ENCODE assay signal across 23 cellular contexts in genomic region chr22:30406400-30406799, GRCh38. TPM values are rescaled to one million over a fixed set of nuclear protein-coding genes. Genes with fewer than 3 reads are reported as not detected.
DNase-seq lines count a peak whose midpoint lies in the region; ATAC-seq, FAIRE-seq and TF ChIP-seq lines count a peak whose summit lies in the region.
"Had no signal": no experiment of that assay in that cellular context is flagged by ENCODE, and none has a peak within 500 bp of the region (broad histone marks: within the 10 kb centered on the region; RNA-seq: fewer than 3 reads in every experiment).

No MANE protein-coding gene starts in this region.

- in situ Hi-C loops in GM12878 (cut with MboI), result no loop called here

- no peak for TF ChIP-seq POLR2A in GM12878 (IDR thresholded peaks at IDR 0.05; ENCODE audit: low read depth, low read length)

- H2AFZ ChIP-seq in GM12878 (ENCODE audit: control insufficient read depth, low read depth, low read length), result no peak overlapping the region
- H2AFZ ChIP-seq: GM23338 had no signal

- WGBS in GM12878 (ENCODE audit: insufficient coverage, insufficient replicate concordance, low lambda C conversion rate, missing lambda C conversion rate), result 98% methylated on average over 5 of the region's 6 CpGs

- CTCF ChIA-PET in A673 (lab: Charles Lee) (no interaction called here), GM12878 (lab: Yijun Ruan, JAX) (interaction anchor here (0.6 to 2.7 kb wide), 6 partner anchors 11 to 294 kb away, joined by 3 to 12 read pairs (median 3); partner anchors contain the start of gene RNF215)

- H3K4me3 ChIP-seq in A673 (ENCODE audit: low read depth, low read length, poor library complexity, severe bottlenecking) (no peak overlapping the region), GM12878 (no peak overlapping the region), H7 (ENCODE audit: insufficient read depth, low read depth, low read length) (no peak overlapping the region)
- H3K4me3 ChIP-seq: BLaER1 treated with 17β-estradiol and CSF1 and Interleukin-3, amounts not matched to agents 10 nM and 100 nM; GM23338; HAP-1 had no signal

- POLR2A ChIA-PET in A673 (lab: Charles Lee; ENCODE audit: low non-redundant PET), result interaction anchor here (0.5 kb wide), 1 partner anchor 11 kb away, joined by 4 read pairs; no protein-coding TSS in a partner anchor
- POLR2A ChIA-PET in GM12878 (lab: Charles Lee), result interaction anchor here (0.9 to 2.9 kb wide), 2 partner anchors 14 to 16 kb away, joined by 3 to 10 read pairs; no protein-coding TSS in a partner anchor

- intact Hi-C loops in A673 (cut with micrococcal nuclease; ENCODE audit: unreplicated experiment) (loop anchor here (10.0 kb wide), 1 partner anchor 62 kb away; no protein-coding TSS in a partner anchor), GM12878 (cut with micrococcal nuclease; ENCODE audit: unreplicated experiment) (no loop called here)

- H3K27ac Mint-ChIP-seq in nephron progenitor cell, result peak overlapping the region; percentile 65
- H3K27ac Mint-ChIP-seq: CD14-positive monocyte, GM23338 had no signal

- ATAC-seq in GM12878 (no peak), GM21515 (IDR thresholded peaks at IDR 0.05; ENCODE audit: unreplicated experiment) (no peak)
- ATAC-seq: GM23338 had no signal

- no peaks in the 10 kb centered on the region for H4K20me1 ChIP-seq in GM12878 (ENCODE audit: control insufficient read depth, insufficient read depth)

- no peaks in the 10 kb centered on the region for H3K4me1 ChIP-seq in A673 (ENCODE audit: insufficient read depth, low read length, poor library complexity, severe bottlenecking)
- H3K4me1 ChIP-seq in GM12878 (ENCODE audit: control insufficient read depth, insufficient read depth, low read length), result 0 out of 2 replicates have a peak, but pooled peaks cover 5% of the 10 kb centered on the region
- H3K4me1 ChIP-seq: BE2C, HAP-1 had no signal

- no peak for TF ChIP-seq RAD21 in GM12878 (IDR thresholded peaks at IDR 0.05; ENCODE audit: insufficient read depth, low read depth, low read length)

- H3K9ac ChIP-seq in GM12878 (ENCODE audit: control insufficient read depth, insufficient read depth, low read length), result no peak overlapping the region
- H3K9ac ChIP-seq: BLaER1 treated with 17β-estradiol and CSF1 and Interleukin-3, amounts not matched to agents 10 nM and 100 nM had no signal

- peaks cover 35% of the 10 kb centered on the region for H3K4me1 Mint-ChIP-seq in nephron progenitor cell
- H3K4me1 Mint-ChIP-seq: CD14-positive monocyte; CD8-positive, alpha-beta memory T cell had no signal

- no peak for DNase-seq in A673 (ENCODE audit: low spot score)
- DNase-seq in D341Med (ENCODE audit: low spot score), result peak; percentile 66
- no peak for DNase-seq in GM12878 (ENCODE audit: low read depth, low spot score)
- DNase-seq in nephron progenitor cell, result no peak
- no peak for DNase-seq in NCI-H345 (lab: John Stamatoyannopoulos, UW)
- DNase-seq in A172 (ENCODE audit: low spot score), result no peak
- no peak for DNase-seq in H7
- DNase-seq: ACHN; AML-193; BE2C; CD4-positive, alpha-beta T cell; CD8-positive, alpha-beta memory T cell; DMS53; DMS79 treated with DMSO at 0.1 percent for 48 hours; GF-D8; HFFc6 had no signal

- H3K4me2 ChIP-seq in GM12878 (ENCODE audit: control insufficient read depth, insufficient read depth), result no peak overlapping the region
- H3K4me2 ChIP-seq: BLaER1 treated with 17β-estradiol and CSF1 and Interleukin-3, amounts not matched to agents 10 nM and 100 nM; GM23338 had no signal

- H3K36me3 ChIP-seq in A673 (ENCODE audit: insufficient read depth, low read length, poor library complexity, severe bottlenecking) (peaks cover 27% of the 10 kb centered on the region), GM12878 (ENCODE audit: control insufficient read depth in 2 of 2, insufficient read depth in 2 of 2, low read length in 1 of 2) (no peaks in the 10 kb centered on the region; a peak in 1 of 4 replicates), H7 (replicated peaks; ENCODE audit: control insufficient read depth, insufficient read depth, low read length) (peaks cover 6% of the 10 kb centered on the region)
- H3K36me3 ChIP-seq: BE2C had no signal

- no peak for TF ChIP-seq EP300 in GM12878 (IDR thresholded peaks at IDR 0.05; ENCODE audit: borderline replicate concordance in 1 of 2, control insufficient read depth in 1 of 2, low read depth in 2 of 2, low read length in 2 of 2)

- TF ChIP-seq CTCF in A673 (conservative IDR thresholded peaks at IDR 0.05; ENCODE audit: low read depth, low read length), result no peak
- TF ChIP-seq CTCF in GM12878 (IDR thresholded peaks at IDR 0.05 in 2 of 3, conservative IDR thresholded peaks at IDR 0.05 in 1 of 3; ENCODE audit: control insufficient read depth in 2 of 3, extremely low read depth in 1 of 3, insufficient read depth in 1 of 3, low read depth in 3 of 3, low read length in 3 of 3), result no peak
- TF ChIP-seq CTCF in nephron progenitor cell (IDR thresholded peaks at IDR 0.05), result no peak

- no peaks in the 10 kb centered on the region for H3K79me2 ChIP-seq in GM12878 (ENCODE audit: control insufficient read depth, insufficient read depth, low read length)

- BruUV-seq in A673 (replicated peaks; lab: Mats Ljungman, UMichigan), result TSS peak; percentile 9
- BruUV-seq in GM12878 (replicated peaks; lab: Mats Ljungman, UMichigan), result TSS peak; percentile 44

- no peaks in the 10 kb centered on the region for H3K9me3 Mint-ChIP-seq in nephron progenitor cell
- H3K9me3 Mint-ChIP-seq: CD14-positive monocyte; CD4-positive, alpha-beta T cell; CD8-positive, alpha-beta memory T cell; GM23338; HFFc6 had no signal

- H3K27ac ChIP-seq in A673 (ENCODE audit: low read depth, low read length, poor library complexity, severe bottlenecking) (no peak overlapping the region), GM12878 (ENCODE audit: control insufficient read depth, insufficient read depth) (no peak overlapping the region)
- H3K27ac ChIP-seq: BLaER1 treated with 17β-estradiol and CSF1 and Interleukin-3, amounts not matched to agents 10 nM and 100 nM had no signal

- H3K9me3 ChIP-seq in A673 (ENCODE audit: low read depth, low read length, poor library complexity, severe bottlenecking) (no peaks in the 10 kb centered on the region), GM12878 (replicated peaks; ENCODE audit: control insufficient read depth, insufficient read depth, low read length) (no peaks in the 10 kb centered on the region)
- H3K9me3 ChIP-seq: BE2C; BLaER1 treated with 17β-estradiol and CSF1 and Interleukin-3, amounts not matched to agents 10 nM and 100 nM; HAP-1 had no signal

- H3K27me3 Mint-ChIP-seq in nephron progenitor cell (ENCODE audit: low read depth, poor library complexity), result peaks cover 9% of the 10 kb centered on the region
- H3K27me3 Mint-ChIP-seq: CD4-positive, alpha-beta T cell; CD8-positive, alpha-beta memory T cell had no signal

- no peak for FAIRE-seq in GM12878 (lab: Jason Lieb, UNC)
- FAIRE-seq: A204.1, GM12892 had no signal

- H3K36me3 Mint-ChIP-seq in nephron progenitor cell (ENCODE audit: low read depth), result peaks cover 16% of the 10 kb centered on the region
- H3K36me3 Mint-ChIP-seq: CD14-positive monocyte had no signal

- no peak overlapping the region for H3K4me3 Mint-ChIP-seq in nephron progenitor cell
- H3K4me3 Mint-ChIP-seq: CD14-positive monocyte; CD4-positive, alpha-beta T cell; CD8-positive, alpha-beta memory T cell; GM23338; HFFc6 had no signal

- RAD21 ChIA-PET in GM12878 (lab: Charles Lee; ENCODE audit: unreplicated experiment), result no interaction called here

- no peaks in the 10 kb centered on the region for H3K27me3 ChIP-seq in A673 (replicated peaks; ENCODE audit: insufficient read depth, low read depth, low read length, poor library complexity)
- no peaks in the 10 kb centered on the region for H3K27me3 ChIP-seq in GM12878 (replicated peaks in 1 of 2; ENCODE audit: control insufficient read depth in 2 of 2, insufficient read depth in 2 of 2, low read length in 1 of 2)
- H3K27me3 ChIP-seq in H7 (ENCODE audit: control insufficient read depth, insufficient read depth, low read length), result no peaks in the 10 kb centered on the region
- H3K27me3 ChIP-seq: BE2C; BLaER1 treated with 17β-estradiol and CSF1 and Interleukin-3, amounts not matched to agents 10 nM and 100 nM had no signal

- SMC1A ChIA-PET in GM12878 (lab: Charles Lee; ENCODE audit: uncharacterized antibody, unreplicated experiment), result interaction anchor here (1.2 to 1.3 kb wide), 2 partner anchors 8 to 14 kb away, joined by 4 read pairs; no protein-coding TSS in a partner anchor

RNA-seq across cellular contexts. Expression of gene SEC14L2, which starts 9.6 kb away (rescaled TPM):
- total RNA-seq in A673 (2021), result 14.4 and 19.4 TPM in 2 replicates
- total RNA-seq in GM12878 (2013; cell fraction: nucleolus; rRNA removed), result 2.1 and 3.9 TPM in 2 replicates
- 0.28 and 0.76 TPM in 2 replicates for total RNA-seq in GM12878 (2014; rRNA removed)
- 0.28 and 0.45 TPM in 2 replicates for total RNA-seq in GM12878 (2014; rRNA removed; fragmentation: Illumina TruSeq; extraction: Trizol)
- 0.51 and 1.0 TPM in 2 replicates for total RNA-seq in GM12878 (2021)
- polyA plus RNA-seq in GM12878 (2011; ENCODE audit: low read depth), result 0.91 TPM
- polyA plus RNA-seq in GM12878 (2011; rRNA removed), result 0.75 and 0.99 TPM in 2 replicates
- 0.99 and 1.4 TPM in 2 replicates for polyA plus RNA-seq in GM12878 (2011; cell fraction: cytosol; rRNA removed)
- 1.9 and 3.3 TPM in 2 replicates for polyA plus RNA-seq in GM12878 (2011; cell fraction: nucleus; rRNA removed)
- polyA plus RNA-seq in GM12878 (2012), result 0.68 and 1.2 TPM in 2 replicates
- polyA plus RNA-seq in GM12878 (2014; fragmentation: Illumina TruSeq; extraction: Trizol), result 0.31 TPM in 1 of 2 replicates, not detected in the other
- under 1 TPM; 0.08 to 0.11 TPM for polyA plus RNA-seq in GM12878 (2014; fragmentation: Nextera tagmentation; extraction: Ambion mirVana)
- polyA plus RNA-seq in GM12878 (2014; rRNA removed), result 0.51 and 0.77 TPM in 2 replicates
- 1 to 10 TPM; 2.0 to 4.0 TPM for polyA plus RNA-seq in GM12878 (2016; fragmentation: Nextera tagmentation; extraction: Ambion mirVana)
- polyA minus RNA-seq in GM12878 (2011; rRNA and poly(A)+ RNA removed), result 2.5 and 2.8 TPM in 2 replicates
- polyA minus RNA-seq in GM12878 (2011; cell fraction: cytosol; rRNA and poly(A)+ RNA removed), result 0.52 and 0.67 TPM in 2 replicates
- 2.8 and 2.9 TPM in 2 replicates for polyA minus RNA-seq in GM12878 (2011; cell fraction: nucleus; rRNA and poly(A)+ RNA removed)
- total RNA-seq in A172 (2014; rRNA removed; shearing (Covaris generic)), result 5.4 and 11.8 TPM in 2 replicates
- total RNA-seq in H7 (2014; rRNA removed; shearing (Covaris generic)), result 1.7 and 4.2 TPM in 2 replicates

RNA-seq across cellular contexts. Expression of gene MTFP1, which starts 19.2 kb away (rescaled TPM):
- total RNA-seq in A673 (2021) (82.6 and 86.9 TPM in 2 replicates), GM12878 (2014; rRNA removed) (68.0 and 85.5 TPM in 2 replicates), GM12878 (2014; rRNA removed; fragmentation: Illumina TruSeq; extraction: Trizol) (42.5 and 44.8 TPM in 2 replicates), GM12878 (2021) (54.9 and 59.0 TPM in 2 replicates)
- 28.0 and 30.4 TPM in 2 replicates for total RNA-seq in GM12878 (2013; cell fraction: nucleolus; rRNA removed)
- 23.2 TPM for polyA plus RNA-seq in GM12878 (2011; ENCODE audit: low read depth)
- polyA plus RNA-seq in GM12878 (2011; rRNA removed) (34.9 and 64.6 TPM in 2 replicates), GM12878 (2014; fragmentation: Illumina TruSeq; extraction: Trizol) (23.1 and 30.2 TPM in 2 replicates), GM12878 (2014; fragmentation: Nextera tagmentation; extraction: Ambion mirVana) (10 to 100 TPM; 20.5 to 46.6 TPM), GM12878 (2014; rRNA removed) (65.8 and 70.7 TPM in 2 replicates), GM12878 (2016; fragmentation: Nextera tagmentation; extraction: Ambion mirVana) (100 to 1,000 TPM; 118 to 133 TPM)
- polyA plus RNA-seq in GM12878 (2011; cell fraction: cytosol; rRNA removed), result 112 and 150 TPM in 2 replicates
- 82.2 and 105 TPM in 2 replicates for polyA plus RNA-seq in GM12878 (2011; cell fraction: nucleus; rRNA removed)
- 54.1 and 72.4 TPM in 2 replicates for polyA plus RNA-seq in GM12878 (2012)
- polyA minus RNA-seq in GM12878 (2011; rRNA and poly(A)+ RNA removed), result 33.0 and 68.3 TPM in 2 replicates
- 17.1 and 25.4 TPM in 2 replicates for polyA minus RNA-seq in GM12878 (2011; cell fraction: cytosol; rRNA and poly(A)+ RNA removed)
- polyA minus RNA-seq in GM12878 (2011; cell fraction: nucleus; rRNA and poly(A)+ RNA removed), result 39.0 and 44.7 TPM in 2 replicates
- 16.6 and 17.1 TPM in 2 replicates for total RNA-seq in A172 (2014; rRNA removed; shearing (Covaris generic))
- 96.3 and 117 TPM in 2 replicates for total RNA-seq in H7 (2014; rRNA removed; shearing (Covaris generic))

RNA-seq across cellular contexts. Expression of gene RNF215, which starts 19.2 kb away (rescaled TPM):
- total RNA-seq in A673 (2021) (18.9 and 22.4 TPM in 2 replicates), GM12878 (2014; rRNA removed) (3.7 and 6.6 TPM in 2 replicates), GM12878 (2014; rRNA removed; fragmentation: Illumina TruSeq; extraction: Trizol) (2.1 and 3.0 TPM in 2 replicates), GM12878 (2021) (6.9 and 7.6 TPM in 2 replicates)
- 24.3 and 27.1 TPM in 2 replicates for total RNA-seq in GM12878 (2013; cell fraction: nucleolus; rRNA removed)
- 2.0 TPM for polyA plus RNA-seq in GM12878 (2011; ENCODE audit: low read depth)
- polyA plus RNA-seq in GM12878 (2011; rRNA removed) (2.9 and 3.6 TPM in 2 replicates), GM12878 (2014; fragmentation: Illumina TruSeq; extraction: Trizol) (0.43 and 1.5 TPM in 2 replicates), GM12878 (2014; fragmentation: Nextera tagmentation; extraction: Ambion mirVana) (under 1 TPM in 1 of 2 experiments, not detected in 1; 0.31 TPM), GM12878 (2014; rRNA removed) (3.4 and 4.7 TPM in 2 replicates), GM12878 (2016; fragmentation: Nextera tagmentation; extraction: Ambion mirVana) (under 1 TPM; 0.32 to 0.76 TPM)
- polyA plus RNA-seq in GM12878 (2011; cell fraction: cytosol; rRNA removed), result 4.0 and 5.1 TPM in 2 replicates
- polyA plus RNA-seq in GM12878 (2011; cell fraction: nucleus; rRNA removed), result 27.9 and 30.7 TPM in 2 replicates
- 4.7 and 6.3 TPM in 2 replicates for polyA plus RNA-seq in GM12878 (2012)
- 2.8 and 4.9 TPM in 2 replicates for polyA minus RNA-seq in GM12878 (2011; rRNA and poly(A)+ RNA removed)
- polyA minus RNA-seq in GM12878 (2011; cell fraction: cytosol; rRNA and poly(A)+ RNA removed), result 1.6 and 1.9 TPM in 2 replicates
- 3.4 and 6.5 TPM in 2 replicates for polyA minus RNA-seq in GM12878 (2011; cell fraction: nucleus; rRNA and poly(A)+ RNA removed)
- 9.9 and 15.6 TPM in 2 replicates for total RNA-seq in A172 (2014; rRNA removed; shearing (Covaris generic))
- 24.7 and 26.6 TPM in 2 replicates for total RNA-seq in H7 (2014; rRNA removed; shearing (Covaris generic))

RNA-seq across cellular contexts. Expression of gene CCDC157, which starts 49.6 kb away (rescaled TPM):
- 5.7 and 6.0 TPM in 2 replicates for total RNA-seq in A673 (2021)
- total RNA-seq in GM12878 (2013; cell fraction: nucleolus; rRNA removed), result 2.2 and 3.5 TPM in 2 replicates
- total RNA-seq in GM12878 (2014; rRNA removed), result 2.0 and 2.7 TPM in 2 replicates
- total RNA-seq in GM12878 (2014; rRNA removed; fragmentation: Illumina TruSeq; extraction: Trizol), result 0.37 and 0.72 TPM in 2 replicates
- 1.4 and 1.5 TPM in 2 replicates for total RNA-seq in GM12878 (2021)
- polyA plus RNA-seq in GM12878 (2011; ENCODE audit: low read depth), result 0.54 TPM
- polyA plus RNA-seq in GM12878 (2011; rRNA removed), result 0.40 and 1.0 TPM in 2 replicates
- 1.3 and 2.5 TPM in 2 replicates for polyA plus RNA-seq in GM12878 (2011; cell fraction: cytosol; rRNA removed)
- 3.6 and 4.0 TPM in 2 replicates for polyA plus RNA-seq in GM12878 (2011; cell fraction: nucleus; rRNA removed)
- 1.1 and 1.2 TPM in 2 replicates for polyA plus RNA-seq in GM12878 (2012)
- 0.08 and 0.81 TPM in 2 replicates for polyA plus RNA-seq in GM12878 (2014; fragmentation: Illumina TruSeq; extraction: Trizol)
- polyA plus RNA-seq in GM12878 (2014; fragmentation: Nextera tagmentation; extraction: Ambion mirVana), result under 1 TPM; 0.10 to 0.46 TPM
- 2.0 and 2.8 TPM in 2 replicates for polyA plus RNA-seq in GM12878 (2014; rRNA removed)
- 1 to 10 TPM; 1.9 to 2.8 TPM for polyA plus RNA-seq in GM12878 (2016; fragmentation: Nextera tagmentation; extraction: Ambion mirVana)
- 0.93 and 1.0 TPM in 2 replicates for polyA minus RNA-seq in GM12878 (2011; rRNA and poly(A)+ RNA removed)
- polyA minus RNA-seq in GM12878 (2011; cell fraction: cytosol; rRNA and poly(A)+ RNA removed), result 1.7 TPM in 1 of 2 replicates, not detected in the other
- 1.9 and 3.1 TPM in 2 replicates for polyA minus RNA-seq in GM12878 (2011; cell fraction: nucleus; rRNA and poly(A)+ RNA removed)
- total RNA-seq in A172 (2014; rRNA removed; shearing (Covaris generic)), result 1.1 and 1.2 TPM in 2 replicates
- 4.7 and 6.1 TPM in 2 replicates for total RNA-seq in H7 (2014; rRNA removed; shearing (Covaris generic))

RNA-seq across cellular contexts. Expression of gene SF3A1, which starts 49.7 kb away (rescaled TPM):
- total RNA-seq in A673 (2021) (346 and 366 TPM in 2 replicates), GM12878 (2014; rRNA removed) (47.1 and 56.1 TPM in 2 replicates), GM12878 (2014; rRNA removed; fragmentation: Illumina TruSeq; extraction: Trizol) (14.9 and 16.9 TPM in 2 replicates), GM12878 (2021) (222 and 239 TPM in 2 replicates)
- total RNA-seq in GM12878 (2013; cell fraction: nucleolus; rRNA removed), result 108 and 121 TPM in 2 replicates
- polyA plus RNA-seq in GM12878 (2011; ENCODE audit: low read depth), result 32.3 TPM
- polyA plus RNA-seq in GM12878 (2011; rRNA removed) (7.8 and 28.1 TPM in 2 replicates), GM12878 (2014; fragmentation: Illumina TruSeq; extraction: Trizol) (44.7 and 78.9 TPM in 2 replicates), GM12878 (2014; fragmentation: Nextera tagmentation; extraction: Ambion mirVana) (10 to 100 TPM; 10.4 to 13.4 TPM), GM12878 (2014; rRNA removed) (35.8 and 63.6 TPM in 2 replicates), GM12878 (2016; fragmentation: Nextera tagmentation; extraction: Ambion mirVana) (100 to 1,000 TPM; 170 to 190 TPM)
- polyA plus RNA-seq in GM12878 (2011; cell fraction: cytosol; rRNA removed), result 20.4 and 35.7 TPM in 2 replicates
- 51.1 and 94.1 TPM in 2 replicates for polyA plus RNA-seq in GM12878 (2011; cell fraction: nucleus; rRNA removed)
- 64.7 and 99.8 TPM in 2 replicates for polyA plus RNA-seq in GM12878 (2012)
- polyA minus RNA-seq in GM12878 (2011; rRNA and poly(A)+ RNA removed), result 50.6 and 52.5 TPM in 2 replicates
- polyA minus RNA-seq in GM12878 (2011; cell fraction: cytosol; rRNA and poly(A)+ RNA removed), result 50.0 and 80.6 TPM in 2 replicates
- polyA minus RNA-seq in GM12878 (2011; cell fraction: nucleus; rRNA and poly(A)+ RNA removed), result 41.3 and 62.6 TPM in 2 replicates
- 25.1 and 39.8 TPM in 2 replicates for total RNA-seq in A172 (2014; rRNA removed; shearing (Covaris generic))
- total RNA-seq in H7 (2014; rRNA removed; shearing (Covaris generic)), result 70.1 and 97.1 TPM in 2 replicates
